ENCODE assay signal across 8 cellular contexts in the genomic region with DNA sequence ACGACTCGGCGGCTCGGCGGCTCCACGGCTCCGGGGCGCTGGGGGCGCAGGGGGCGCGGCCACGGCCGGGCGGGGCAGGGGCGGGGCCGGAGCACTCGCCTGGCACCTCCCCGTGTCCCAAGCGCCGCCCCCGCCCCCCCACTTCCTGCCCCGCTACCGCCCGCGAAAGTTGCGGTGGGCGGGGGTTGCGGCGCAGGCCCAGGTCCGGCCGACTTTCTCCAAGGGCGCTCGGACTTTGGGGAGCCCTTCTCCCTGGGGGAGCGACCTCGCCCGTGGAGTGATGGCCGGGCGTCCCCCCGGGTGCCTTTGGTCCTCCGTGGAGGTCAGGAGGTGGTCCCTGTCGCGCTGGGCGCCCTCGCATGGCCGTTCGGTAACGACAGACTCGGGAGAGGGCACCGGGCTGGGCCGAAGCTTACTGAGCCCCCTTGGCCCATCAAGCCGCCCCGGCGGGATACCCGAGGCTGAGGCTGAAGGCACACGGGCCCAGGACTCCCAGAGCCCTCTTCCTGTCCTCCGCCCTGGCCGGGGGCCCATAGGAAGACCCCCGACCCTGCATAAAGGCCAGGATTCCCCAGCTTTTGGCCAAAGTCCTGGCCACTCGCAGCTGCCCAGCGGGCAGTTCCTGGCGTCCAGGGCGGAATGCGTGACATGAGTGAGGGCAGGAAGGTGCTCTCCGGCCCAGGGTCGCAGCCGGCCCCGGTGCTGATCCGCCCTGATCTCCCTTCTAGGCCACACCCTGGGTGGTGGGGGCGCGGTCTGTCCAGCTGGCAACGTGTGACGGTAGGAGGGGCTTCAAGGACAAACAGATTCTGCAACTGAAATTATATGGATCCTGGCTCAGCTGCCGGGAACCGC. TPM values are rescaled to one million over a fixed set of nuclear protein-coding genes. Genes with fewer than 3 reads are reported as not detected.
DNase-seq lines count a peak whose midpoint lies in the region; ATAC-seq and TF ChIP-seq lines count a peak whose summit lies in the region.

No MANE protein-coding gene starts in this region.

- ATAC-seq in CD8-positive, alpha-beta T cell: peak; percentile 86
- ATAC-seq in GM21367 (IDR thresholded peaks at IDR 0.05; ENCODE audit: unreplicated experiment) (peak; percentile 28), naive B cell (ENCODE audit: low read depth in 2 of 2) (peak; percentile 74 to 75)
- peak; percentile 72 to 78 for ATAC-seq in stimulated activated naive B cell treated with anti-CD40 and anti-IgM and Interleukin-4, amounts not matched to agents 10 μg/mL and 1 μg/mL and 100 μg/mL, for 72 hours (replicated peaks)

- H3K79me2 ChIP-seq in OCI-LY7 (ENCODE audit: insufficient read depth, low read depth, low read length): 0 out of 2 replicates have a peak, but pooled peaks cover 3% of the 10 kb centered on the region

- peak overlapping the region; percentile 98 for H3K4me2 ChIP-seq in OCI-LY7 (ENCODE audit: low read length)

- no peaks in the 10 kb centered on the region for H3K9me3 Mint-ChIP-seq in CD8-positive, alpha-beta T cell
- H3K9me3 Mint-ChIP-seq in naive B cell: no peaks in the 10 kb centered on the region
- H3K9me3 Mint-ChIP-seq in stimulated activated naive B cell treated with anti-CD40 and anti-IgM and Interleukin-4, amounts not matched to agents 10 μg/mL and 1 μg/mL and 100 μg/mL, for 72 hours: no peaks in the 10 kb centered on the region

- peak overlapping the region; percentile 78 for H3K9ac ChIP-seq in HUES48 (ENCODE audit: low read depth, low read length)

- 0 out of 2 replicates have a peak, but pooled peaks cover 3% of the 10 kb centered on the region for H4K20me1 ChIP-seq in OCI-LY7 (ENCODE audit: insufficient read depth, low read length)

- no peaks in the 10 kb centered on the region for H3K9me3 ChIP-seq in CD8-positive, alpha-beta T cell (ENCODE audit: low read length)
- H3K9me3 ChIP-seq in HUES48 (ENCODE audit: control insufficient read depth, insufficient read depth, low read length): no peaks in the 10 kb centered on the region
- no peaks in the 10 kb centered on the region for H3K9me3 ChIP-seq in OCI-LY7 (ENCODE audit: low read length)
- H3K9me3 ChIP-seq in esophagus (ENCODE audit: control insufficient read depth in 2 of 2, insufficient read depth in 1 of 2, low read depth in 1 of 2, low read length in 1 of 2): no peaks in the 10 kb centered on the region

- H3K27ac ChIP-seq in CD8-positive, alpha-beta T cell (ENCODE audit: low read depth, low read length): no peak overlapping the region
- H3K27ac ChIP-seq in HUES48 (ENCODE audit: low read depth, low read length) (peak overlapping the region; percentile 62), OCI-LY7 (ENCODE audit: low read depth, low read length, poor library complexity, severe bottlenecking) (peak overlapping the region; percentile 16), esophagus (ENCODE audit: low read depth in 2 of 2, low read length in 1 of 2) (peak overlapping the region; percentile 84 to 90)

- H3K4me1 Mint-ChIP-seq in CD8-positive, alpha-beta T cell (ENCODE audit: low read depth): peaks cover 5% of the 10 kb centered on the region
- peaks cover 31 to 45% (median 44%) of the 10 kb centered on the region in 3 donors for H3K4me1 Mint-ChIP-seq in naive B cell
- peaks cover 28 to 66% of the 10 kb centered on the region in 2 donors for H3K4me1 Mint-ChIP-seq in stimulated activated naive B cell treated with anti-CD40 and anti-IgM and Interleukin-4, amounts not matched to agents 10 μg/mL and 1 μg/mL and 100 μg/mL, for 72 hours

- H3K9me2 ChIP-seq in OCI-LY7 (ENCODE audit: insufficient read depth, low read length): no peaks in the 10 kb centered on the region

- no peaks in the 10 kb centered on the region for H3K36me3 Mint-ChIP-seq in CD8-positive, alpha-beta T cell
- H3K36me3 Mint-ChIP-seq in naive B cell: no peaks in the 10 kb centered on the region
- peaks cover 7 to 14% of the 10 kb centered on the region in 2 donors for H3K36me3 Mint-ChIP-seq in stimulated activated naive B cell treated with anti-CD40 and anti-IgM and Interleukin-4, amounts not matched to agents 10 μg/mL and 1 μg/mL and 100 μg/mL, for 72 hours

- CTCF ChIA-PET in CD8-positive, alpha-beta T cell (lab: Charles Lee): interaction anchor here (0.8 to 5.4 kb wide), 30 partner anchors 8 to 388 kb away, joined by 3 to 161 read pairs (median 4); a partner anchor contains a TSS
- CTCF ChIA-PET in OCI-LY7 (lab: Charles Lee; ENCODE audit: unreplicated experiment): interaction anchor here (0.9 kb wide), 1 partner anchor 211 kb away, joined by 5 read pairs; no protein-coding TSS in a partner anchor

- peaks cover 8% of the 10 kb centered on the region for H3K27me3 Mint-ChIP-seq in CD8-positive, alpha-beta T cell (ENCODE audit: low read depth)
- H3K27me3 Mint-ChIP-seq in naive B cell: peaks cover 0 to 9% (median 4%) of the 10 kb centered on the region in 3 donors
- H3K27me3 Mint-ChIP-seq in stimulated activated naive B cell treated with anti-CD40 and anti-IgM and Interleukin-4, amounts not matched to agents 10 μg/mL and 1 μg/mL and 100 μg/mL, for 72 hours: peaks cover 10% of the 10 kb centered on the region in 2 donors

- no peaks in the 10 kb centered on the region for H3K36me3 ChIP-seq in CD8-positive, alpha-beta T cell (ENCODE audit: insufficient read depth, low read length)
- H3K36me3 ChIP-seq in HUES48 (ENCODE audit: control insufficient read depth, insufficient read depth, low read length) (no peaks in the 10 kb centered on the region), OCI-LY7 (ENCODE audit: insufficient read depth, low read length) (no peaks in the 10 kb centered on the region), esophagus (ENCODE audit: control insufficient read depth in 2 of 2, insufficient read depth in 2 of 2, low read length in 1 of 2) (no peaks in the 10 kb centered on the region)

- intact Hi-C loops in CD8-positive, alpha-beta T cell (cut with DNase I, micrococcal nuclease): loop anchor here (1.0 to 10.0 kb wide), 5 partner anchors 32 to 588 kb away; a partner anchor contains a TSS
- intact Hi-C loops in OCI-LY7 (cut with micrococcal nuclease; ENCODE audit: unreplicated experiment): loop anchor here (1.0 to 5.0 kb wide), 4 partner anchors 38 to 116 kb away; no protein-coding TSS in a partner anchor

- DNase-seq in CD8-positive, alpha-beta T cell: peak; percentile 51 to 87 (median 73)
- DNase-seq in OCI-LY7 (ENCODE audit: low spot score) (peak; percentile 78), activated T-cell treated with anti-CD3 and anti-CD28 coated beads for 48 hours (ENCODE audit: low read depth) (peak; percentile 74), naive B cell (peak; percentile 81)
- peak; percentile 66 for DNase-seq in stimulated activated naive B cell treated with anti-CD40 and anti-IgM and Interleukin-4, amounts not matched to agents 10 μg/mL and 1 μg/mL and 100 μg/mL, for 72 hours

- H3K4me3 Mint-ChIP-seq in CD8-positive, alpha-beta T cell: peak overlapping the region; percentile 82
- H3K4me3 Mint-ChIP-seq in naive B cell: peak overlapping the region; percentile 82 to 93 (median 90)
- H3K4me3 Mint-ChIP-seq in stimulated activated naive B cell treated with anti-CD40 and anti-IgM and Interleukin-4, amounts not matched to agents 10 μg/mL and 1 μg/mL and 100 μg/mL, for 72 hours: peak overlapping the region; percentile 79 to 84

- peak overlapping the region; percentile 76 for H3K4me3 ChIP-seq in CD8-positive, alpha-beta T cell (ENCODE audit: low read depth, low read length)
- peak overlapping the region; percentile 89 for H3K4me3 ChIP-seq in HUES48 (ENCODE audit: low read depth, low read length)
- peak overlapping the region; percentile 88 for H3K4me3 ChIP-seq in OCI-LY7 (ENCODE audit: low read depth, low read length, poor library complexity, severe bottlenecking)
- peak overlapping the region; percentile 59 to 68 for H3K4me3 ChIP-seq in esophagus (ENCODE audit: low read depth in 1 of 2, low read length in 2 of 2)

- BruUV-seq in OCI-LY7 (replicated peaks; lab: Mats Ljungman, UMichigan): no TSS peak

- no peak for TF ChIP-seq CTCF in CD8-positive, alpha-beta T cell (IDR thresholded peaks at IDR 0.05)
- peak; percentile 76 for TF ChIP-seq CTCF in OCI-LY7 (conservative IDR thresholded peaks at IDR 0.05; ENCODE audit: low read length)

- peaks cover 15% of the 10 kb centered on the region for H3K4me1 ChIP-seq in CD8-positive, alpha-beta T cell (ENCODE audit: insufficient read depth, low read length)
- H3K4me1 ChIP-seq in HUES48 (ENCODE audit: control insufficient read depth, insufficient read depth, low read length) (peaks cover 20% of the 10 kb centered on the region; the same call in 1 of the 2 replicates), OCI-LY7 (ENCODE audit: insufficient read depth, low read length, poor library complexity, severe bottlenecking) (peaks cover 25% of the 10 kb centered on the region), esophagus (ENCODE audit: control insufficient read depth in 2 of 2, insufficient read depth in 2 of 2, low read length in 1 of 2) (peaks cover 4 to 14% of the 10 kb centered on the region in 2 donors)

- peak overlapping the region; percentile 65 for H2AFZ ChIP-seq in OCI-LY7 (ENCODE audit: low read length)

- POLR2A ChIA-PET in CD8-positive, alpha-beta T cell (lab: Charles Lee): interaction anchor here (1.2 to 2.0 kb wide), 3 partner anchors 33 to 464 kb away, joined by 3 to 6 read pairs (median 5); no protein-coding TSS in a partner anchor
- POLR2A ChIA-PET in OCI-LY7 (lab: Charles Lee): interaction anchor here (0.9 to 1.0 kb wide), 2 partner anchors 24 to 37 kb away, joined by 3 read pairs; no protein-coding TSS in a partner anchor

- WGBS in esophagus, 2 donors: 0 to 1% methylated on average over 62 to 74 of the region's 74 CpGs

- no peaks in the 10 kb centered on the region for H3K27me3 ChIP-seq in CD8-positive, alpha-beta T cell (ENCODE audit: insufficient read depth, low read length)
- H3K27me3 ChIP-seq in HUES48 (ENCODE audit: control insufficient read depth, insufficient read depth, low read length) (no peaks in the 10 kb centered on the region), esophagus (ENCODE audit: control insufficient read depth in 1 of 2, insufficient read depth in 2 of 2, low read length in 2 of 2) (no peaks in the 10 kb centered on the region)

- H3K27ac Mint-ChIP-seq in CD8-positive, alpha-beta T cell: no peak overlapping the region
- H3K27ac Mint-ChIP-seq in naive B cell: peak overlapping the region in 5 of 6 donors; percentile 43 to 95 (median 86)
- H3K27ac Mint-ChIP-seq in stimulated activated naive B cell treated with anti-CD40 and anti-IgM and Interleukin-4, amounts not matched to agents 10 μg/mL and 1 μg/mL and 100 μg/mL, for 72 hours: peak overlapping the region; percentile 69

RNA-seq across cellular contexts. Expression of a gene that starts 0.9 kb away (rescaled TPM):
- 1 to 10 TPM; 2.0 to 4.3 TPM for total RNA-seq in CD8-positive, alpha-beta T cell
- total RNA-seq in OCI-LY7 (2014; rRNA removed; shearing (Covaris generic)): 10.6 and 11.0 TPM in 2 replicates
- 23.2 and 27.8 TPM in 2 replicates for total RNA-seq in OCI-LY7 (2022)
- polyA plus RNA-seq in esophagus: 1 to 10 TPM; 4.8 to 5.0 TPM
- polyA plus RNA-seq in naive B cell (ENCODE audit: low read depth in 6 of 6): 10 to 100 TPM in 5 of 6 donors, 1 to 10 TPM in 1; 5.7 to 33.3 (median 15.2) TPM

RNA-seq across cellular contexts. Expression of a gene that starts 32.3 kb away (rescaled TPM):
- total RNA-seq in CD8-positive, alpha-beta T cell: 1 to 10 TPM; 3.3 to 4.2 TPM
- 12.4 and 21.6 TPM in 2 replicates for total RNA-seq in OCI-LY7 (2014; rRNA removed; shearing (Covaris generic))
- total RNA-seq in OCI-LY7 (2022): 13.7 and 16.4 TPM in 2 replicates
- 1 to 10 TPM; 2.7 to 3.5 TPM for polyA plus RNA-seq in esophagus
- polyA plus RNA-seq in naive B cell (ENCODE audit: low read depth in 6 of 6): 10 to 100 TPM; 31.3 to 45.1 (median 35.9) TPM

Comparison
In these comparisons a context has a peak if more than half of its experiments do, and no peak if none do; other contexts are left out.
1. ATAC-seq: peak in every context shown above with its lines; median percentile 86 in CD8-positive, alpha-beta T cell; 75 in stimulated activated naive B cell treated with anti-CD40 and anti-IgM and Interleukin-4, amounts not matched to agents 10 μg/mL and 1 μg/mL and 100 μg/mL, for 72 hours; 74 in naive B cell; 28 in GM21367.